In the genomic region with DNA sequence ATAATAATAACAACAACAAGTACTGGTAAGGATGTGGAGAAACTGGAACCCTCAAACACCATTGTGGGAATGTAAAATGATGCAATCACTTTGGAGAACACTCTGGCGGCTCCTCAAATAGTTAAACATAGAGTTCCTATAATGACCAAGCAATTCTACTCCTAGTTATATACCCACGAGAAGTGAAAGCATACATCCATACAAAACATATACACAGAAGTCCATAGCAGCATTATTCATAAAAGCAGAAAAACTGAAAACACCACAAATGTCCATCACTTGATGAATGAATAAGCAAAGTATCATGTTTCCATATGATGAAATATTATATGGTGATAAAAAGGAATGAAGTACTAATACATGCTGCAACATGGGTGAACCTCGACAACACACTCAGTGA, we compare ENCODE assay signal across 1 cellular context.
TF ChIP-seq lines count a peak whose summit lies in the region.

No MANE protein-coding gene starts in this region.

TF ChIP-seq in K562, 482 proteins besides CTCF, POLR2A, EP300 and RAD21 (continued from another document and continues in another):
- TF ChIP-seq, protein P1, sequence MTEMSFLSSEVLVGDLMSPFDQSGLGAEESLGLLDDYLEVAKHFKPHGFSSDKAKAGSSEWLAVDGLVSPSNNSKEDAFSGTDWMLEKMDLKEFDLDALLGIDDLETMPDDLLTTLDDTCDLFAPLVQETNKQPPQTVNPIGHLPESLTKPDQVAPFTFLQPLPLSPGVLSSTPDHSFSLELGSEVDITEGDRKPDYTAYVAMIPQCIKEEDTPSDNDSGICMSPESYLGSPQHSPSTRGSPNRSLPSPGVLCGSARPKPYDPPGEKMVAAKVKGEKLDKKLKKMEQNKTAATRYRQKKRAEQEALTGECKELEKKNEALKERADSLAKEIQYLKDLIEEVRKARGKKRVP (CRISPR knock-in tag; IDR thresholded peaks at IDR 0.05), result peak; percentile 84
- TF ChIP-seq POLR2H (tag; IDR thresholded peaks at IDR 0.05; ENCODE audit: low read depth) (0 out of 2 replicates have a peak, but pooled peaks have one; percentile 44), NEUROD1 (IDR thresholded peaks at IDR 0.05; ENCODE audit: borderline replicate concordance, low read depth, low read length, partially characterized antibody) (no peak), TAF1 (IDR thresholded peaks at IDR 0.05; ENCODE audit: control insufficient read depth, extremely low read depth, insufficient read depth, low read length, severe bottlenecking) (no peak), NR1H2 (CRISPR knock-in tag; IDR thresholded peaks at IDR 0.05) (no peak), CC2D1A (IDR thresholded peaks at IDR 0.05) (no peak), PCBP2 (IDR thresholded peaks at IDR 0.05; ENCODE audit: low read depth, low read length, poor library complexity, severe bottlenecking) (no peak), ZNF12 (CRISPR knock-in tag; IDR thresholded peaks at IDR 0.05) (no peak), ELF2 (CRISPR knock-in tag; IDR thresholded peaks at IDR 0.05) (no peak), ARNT (IDR thresholded peaks at IDR 0.05) (0 out of 4 replicates have a peak, but pooled peaks of 1 of the 2 experiments have one; percentile 11), NR4A1 (CRISPR knock-in tag; IDR thresholded peaks at IDR 0.05) (no peak), NR4A1 (tag; IDR thresholded peaks at IDR 0.05) (0 out of 2 replicates have a peak, but pooled peaks have one; percentile 14), HDAC8 (tag; IDR thresholded peaks at IDR 0.05) (no peak), PRMT5 (CRISPR knock-in tag; IDR thresholded peaks at IDR 0.05) (no peak), RBM14 (IDR thresholded peaks at IDR 0.05; ENCODE audit: borderline replicate concordance, insufficient read depth, low read depth, low read length) (no peak), SPI1 (IDR thresholded peaks at IDR 0.05; ENCODE audit: borderline replicate concordance, low read depth, low read length) (no peak), TRIM24 (IDR thresholded peaks at IDR 0.05) (0 out of 4 replicates have a peak, but pooled peaks of 1 of the 2 experiments have one; percentile 26), ZNF551 (CRISPR knock-in tag; IDR thresholded peaks at IDR 0.05) (no peak), ADNP (tag; IDR thresholded peaks at IDR 0.05) (0 out of 2 replicates have a peak, but pooled peaks have one; percentile 37), SOX6 (IDR thresholded peaks at IDR 0.05) (peak; percentile 22; the same call in 1 of the 2 replicates), TSC22D4 (tag; IDR thresholded peaks at IDR 0.05) (no peak), SMARCA4 (IDR thresholded peaks at IDR 0.05) (0 out of 2 replicates have a peak, but pooled peaks have one; percentile 20), CCNT2 (IDR thresholded peaks at IDR 0.05; ENCODE audit: borderline replicate concordance, extremely low read depth, insufficient read length, low read depth, low read length) (no peak), ZNF316 (IDR thresholded peaks at IDR 0.05) (peak; percentile 72), ZNF239 (CRISPR knock-in tag; IDR thresholded peaks at IDR 0.05) (no peak), ZNF224 (CRISPR knock-in tag; IDR thresholded peaks at IDR 0.05) (no peak), RCOR1 (IDR thresholded peaks at IDR 0.05; ENCODE audit: borderline replicate concordance in 1 of 2, low read depth in 2 of 2, low read length in 2 of 2) (0 out of 4 replicates have a peak, but pooled peaks of 1 of the 2 experiments have one; percentile 26), HIVEP1 (CRISPR knock-in tag; IDR thresholded peaks at IDR 0.05) (no peak), ZNF253 (CRISPR knock-in tag; conservative IDR thresholded peaks at IDR 0.05) (no peak), GATAD2B (IDR thresholded peaks at IDR 0.05; ENCODE audit: borderline replicate concordance) (peak; percentile 22), TGIF2 (CRISPR knock-in tag; IDR thresholded peaks at IDR 0.05) (no peak), OTX1 (CRISPR knock-in tag; IDR thresholded peaks at IDR 0.05) (no peak), MYC (IDR thresholded peaks at IDR 0.05; ENCODE audit: low read depth, low read length) (peak; percentile 22; the same call in 1 of the 2 replicates), MYC (CRISPR knock-in tag; IDR thresholded peaks at IDR 0.05; ENCODE audit: borderline replicate concordance, low read depth) (no peak), NELFE (IDR thresholded peaks at IDR 0.05; ENCODE audit: insufficient read depth, insufficient read length) (no peak), ZNF444 (CRISPR knock-in tag; IDR thresholded peaks at IDR 0.05) (no peak), RBM34 (IDR thresholded peaks at IDR 0.05; ENCODE audit: borderline replicate concordance, insufficient read depth, low read length) (no peak), NFE2 (IDR thresholded peaks at IDR 0.05; ENCODE audit: low read depth) (peak; percentile 61)
- TF ChIP-seq, protein P2, sequence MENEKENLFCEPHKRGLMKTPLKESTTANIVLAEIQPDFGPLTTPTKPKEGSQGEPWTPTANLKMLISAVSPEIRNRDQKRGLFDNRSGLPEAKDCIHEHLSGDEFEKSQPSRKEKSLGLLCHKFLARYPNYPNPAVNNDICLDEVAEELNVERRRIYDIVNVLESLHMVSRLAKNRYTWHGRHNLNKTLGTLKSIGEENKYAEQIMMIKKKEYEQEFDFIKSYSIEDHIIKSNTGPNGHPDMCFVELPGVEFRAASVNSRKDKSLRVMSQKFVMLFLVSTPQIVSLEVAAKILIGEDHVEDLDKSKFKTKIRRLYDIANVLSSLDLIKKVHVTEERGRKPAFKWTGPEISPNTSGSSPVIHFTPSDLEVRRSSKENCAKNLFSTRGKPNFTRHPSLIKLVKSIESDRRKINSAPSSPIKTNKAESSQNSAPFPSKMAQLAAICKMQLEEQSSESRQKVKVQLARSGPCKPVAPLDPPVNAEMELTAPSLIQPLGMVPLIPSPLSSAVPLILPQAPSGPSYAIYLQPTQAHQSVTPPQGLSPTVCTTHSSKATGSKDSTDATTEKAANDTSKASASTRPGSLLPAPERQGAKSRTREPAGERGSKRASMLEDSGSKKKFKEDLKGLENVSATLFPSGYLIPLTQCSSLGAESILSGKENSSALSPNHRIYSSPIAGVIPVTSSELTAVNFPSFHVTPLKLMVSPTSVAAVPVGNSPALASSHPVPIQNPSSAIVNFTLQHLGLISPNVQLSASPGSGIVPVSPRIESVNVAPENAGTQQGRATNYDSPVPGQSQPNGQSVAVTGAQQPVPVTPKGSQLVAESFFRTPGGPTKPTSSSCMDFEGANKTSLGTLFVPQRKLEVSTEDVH (IDR thresholded peaks at IDR 0.05; ENCODE audit: low read depth, partially characterized antibody), result no peak
- TF ChIP-seq, protein P3, sequence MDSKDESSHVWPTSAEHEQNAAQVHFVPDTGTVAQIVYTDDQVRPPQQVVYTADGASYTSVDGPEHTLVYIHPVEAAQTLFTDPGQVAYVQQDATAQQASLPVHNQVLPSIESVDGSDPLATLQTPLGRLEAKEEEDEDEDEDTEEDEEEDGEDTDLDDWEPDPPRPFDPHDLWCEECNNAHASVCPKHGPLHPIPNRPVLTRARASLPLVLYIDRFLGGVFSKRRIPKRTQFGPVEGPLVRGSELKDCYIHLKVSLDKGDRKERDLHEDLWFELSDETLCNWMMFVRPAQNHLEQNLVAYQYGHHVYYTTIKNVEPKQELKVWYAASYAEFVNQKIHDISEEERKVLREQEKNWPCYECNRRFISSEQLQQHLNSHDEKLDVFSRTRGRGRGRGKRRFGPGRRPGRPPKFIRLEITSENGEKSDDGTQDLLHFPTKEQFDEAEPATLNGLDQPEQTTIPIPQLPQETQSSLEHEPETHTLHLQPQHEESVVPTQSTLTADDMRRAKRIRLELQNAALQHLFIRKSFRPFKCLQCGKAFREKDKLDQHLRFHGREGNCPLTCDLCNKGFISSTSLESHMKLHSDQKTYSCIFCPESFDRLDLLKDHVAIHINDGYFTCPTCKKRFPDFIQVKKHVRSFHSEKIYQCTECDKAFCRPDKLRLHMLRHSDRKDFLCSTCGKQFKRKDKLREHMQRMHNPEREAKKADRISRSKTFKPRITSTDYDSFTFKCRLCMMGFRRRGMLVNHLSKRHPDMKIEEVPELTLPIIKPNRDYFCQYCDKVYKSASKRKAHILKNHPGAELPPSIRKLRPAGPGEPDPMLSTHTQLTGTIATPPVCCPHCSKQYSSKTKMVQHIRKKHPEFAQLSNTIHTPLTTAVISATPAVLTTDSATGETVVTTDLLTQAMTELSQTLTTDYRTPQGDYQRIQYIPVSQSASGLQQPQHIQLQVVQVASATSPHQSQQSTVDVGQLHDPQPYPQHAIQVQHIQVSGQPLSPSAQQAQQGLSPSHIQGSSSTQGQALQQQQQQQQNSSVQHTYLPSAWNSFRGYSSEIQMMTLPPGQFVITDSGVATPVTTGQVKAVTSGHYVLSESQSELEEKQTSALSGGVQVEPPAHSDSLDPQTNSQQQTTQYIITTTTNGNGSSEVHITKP (IDR thresholded peaks at IDR 0.05; ENCODE audit: partially characterized antibody), result no peak
- TF ChIP-seq, protein P4, sequence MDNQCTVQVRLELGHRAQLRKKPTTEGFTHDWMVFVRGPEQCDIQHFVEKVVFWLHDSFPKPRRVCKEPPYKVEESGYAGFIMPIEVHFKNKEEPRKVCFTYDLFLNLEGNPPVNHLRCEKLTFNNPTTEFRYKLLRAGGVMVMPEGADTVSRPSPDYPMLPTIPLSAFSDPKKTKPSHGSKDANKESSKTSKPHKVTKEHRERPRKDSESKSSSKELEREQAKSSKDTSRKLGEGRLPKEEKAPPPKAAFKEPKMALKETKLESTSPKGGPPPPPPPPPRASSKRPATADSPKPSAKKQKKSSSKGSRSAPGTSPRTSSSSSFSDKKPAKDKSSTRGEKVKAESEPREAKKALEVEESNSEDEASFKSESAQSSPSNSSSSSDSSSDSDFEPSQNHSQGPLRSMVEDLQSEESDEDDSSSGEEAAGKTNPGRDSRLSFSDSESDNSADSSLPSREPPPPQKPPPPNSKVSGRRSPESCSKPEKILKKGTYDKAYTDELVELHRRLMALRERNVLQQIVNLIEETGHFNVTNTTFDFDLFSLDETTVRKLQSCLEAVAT (IDR thresholded peaks at IDR 0.05), result peak in 1 of 2 experiments; percentile 64; a peak in 2 of 4 replicates
- TF ChIP-seq, protein P5, sequence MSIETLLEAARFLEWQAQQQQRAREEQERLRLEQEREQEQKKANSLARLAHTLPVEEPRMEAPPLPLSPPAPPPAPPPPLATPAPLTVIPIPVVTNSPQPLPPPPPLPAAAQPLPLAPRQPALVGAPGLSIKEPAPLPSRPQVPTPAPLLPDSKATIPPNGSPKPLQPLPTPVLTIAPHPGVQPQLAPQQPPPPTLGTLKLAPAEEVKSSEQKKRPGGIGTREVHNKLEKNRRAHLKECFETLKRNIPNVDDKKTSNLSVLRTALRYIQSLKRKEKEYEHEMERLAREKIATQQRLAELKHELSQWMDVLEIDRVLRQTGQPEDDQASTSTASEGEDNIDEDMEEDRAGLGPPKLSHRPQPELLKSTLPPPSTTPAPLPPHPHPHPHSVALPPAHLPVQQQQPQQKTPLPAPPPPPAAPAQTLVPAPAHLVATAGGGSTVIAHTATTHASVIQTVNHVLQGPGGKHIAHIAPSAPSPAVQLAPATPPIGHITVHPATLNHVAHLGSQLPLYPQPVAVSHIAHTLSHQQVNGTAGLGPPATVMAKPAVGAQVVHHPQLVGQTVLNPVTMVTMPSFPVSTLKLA (conservative IDR thresholded peaks at IDR 0.05), result peak in 1 of 2 experiments; percentile 40; a peak in 1 of 4 replicates
- TF ChIP-seq, protein P6, sequence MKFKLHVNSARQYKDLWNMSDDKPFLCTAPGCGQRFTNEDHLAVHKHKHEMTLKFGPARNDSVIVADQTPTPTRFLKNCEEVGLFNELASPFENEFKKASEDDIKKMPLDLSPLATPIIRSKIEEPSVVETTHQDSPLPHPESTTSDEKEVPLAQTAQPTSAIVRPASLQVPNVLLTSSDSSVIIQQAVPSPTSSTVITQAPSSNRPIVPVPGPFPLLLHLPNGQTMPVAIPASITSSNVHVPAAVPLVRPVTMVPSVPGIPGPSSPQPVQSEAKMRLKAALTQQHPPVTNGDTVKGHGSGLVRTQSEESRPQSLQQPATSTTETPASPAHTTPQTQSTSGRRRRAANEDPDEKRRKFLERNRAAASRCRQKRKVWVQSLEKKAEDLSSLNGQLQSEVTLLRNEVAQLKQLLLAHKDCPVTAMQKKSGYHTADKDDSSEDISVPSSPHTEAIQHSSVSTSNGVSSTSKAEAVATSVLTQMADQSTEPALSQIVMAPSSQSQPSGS (CRISPR knock-in tag; IDR thresholded peaks at IDR 0.05), result no peak
- TF ChIP-seq, protein P7, sequence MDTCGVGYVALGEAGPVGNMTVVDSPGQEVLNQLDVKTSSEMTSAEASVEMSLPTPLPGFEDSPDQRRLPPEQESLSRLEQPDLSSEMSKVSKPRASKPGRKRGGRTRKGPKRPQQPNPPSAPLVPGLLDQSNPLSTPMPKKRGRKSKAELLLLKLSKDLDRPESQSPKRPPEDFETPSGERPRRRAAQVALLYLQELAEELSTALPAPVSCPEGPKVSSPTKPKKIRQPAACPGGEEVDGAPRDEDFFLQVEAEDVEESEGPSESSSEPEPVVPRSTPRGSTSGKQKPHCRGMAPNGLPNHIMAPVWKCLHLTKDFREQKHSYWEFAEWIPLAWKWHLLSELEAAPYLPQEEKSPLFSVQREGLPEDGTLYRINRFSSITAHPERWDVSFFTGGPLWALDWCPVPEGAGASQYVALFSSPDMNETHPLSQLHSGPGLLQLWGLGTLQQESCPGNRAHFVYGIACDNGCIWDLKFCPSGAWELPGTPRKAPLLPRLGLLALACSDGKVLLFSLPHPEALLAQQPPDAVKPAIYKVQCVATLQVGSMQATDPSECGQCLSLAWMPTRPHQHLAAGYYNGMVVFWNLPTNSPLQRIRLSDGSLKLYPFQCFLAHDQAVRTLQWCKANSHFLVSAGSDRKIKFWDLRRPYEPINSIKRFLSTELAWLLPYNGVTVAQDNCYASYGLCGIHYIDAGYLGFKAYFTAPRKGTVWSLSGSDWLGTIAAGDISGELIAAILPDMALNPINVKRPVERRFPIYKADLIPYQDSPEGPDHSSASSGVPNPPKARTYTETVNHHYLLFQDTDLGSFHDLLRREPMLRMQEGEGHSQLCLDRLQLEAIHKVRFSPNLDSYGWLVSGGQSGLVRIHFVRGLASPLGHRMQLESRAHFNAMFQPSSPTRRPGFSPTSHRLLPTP (IDR thresholded peaks at IDR 0.05; ENCODE audit: borderline replicate concordance, extremely low read depth, insufficient read length), result no peak
